ENCODE assay signal across 17 cellular contexts in genomic region chr20:33062750-33063149, GRCh38. TPM values are rescaled to one million over a fixed set of nuclear protein-coding genes. Genes with fewer than 3 reads are reported as not detected.
DNase-seq lines count a peak whose midpoint lies in the region; ATAC-seq and TF ChIP-seq lines count a peak whose summit lies in the region.
"Had no signal": no experiment of that assay in that cellular context is flagged by ENCODE, and none has a peak within 500 bp of the region (broad histone marks: within the 10 kb centered on the region; RNA-seq: fewer than 3 reads in every experiment).

No MANE protein-coding gene starts in this region.

- H3K36me3 Mint-ChIP-seq in chondrocyte (ENCODE audit: low read depth), result no peaks in the 10 kb centered on the region
- H3K36me3 Mint-ChIP-seq in activated CD4-positive, alpha-beta memory T cell treated with anti-CD3 and anti-CD28 coated beads for 36 hours, result no peaks in the 10 kb centered on the region

- DNase-seq in IMR-90, result no peak
- DNase-seq in SJCRH30, result no peak
- peak; percentile 26 for DNase-seq in chondrocyte (ENCODE audit: low spot score)
- peak; percentile 18 for DNase-seq in spleen
- DNase-seq in HCEC 1CT, result no peak
- no peak for DNase-seq in activated CD4-positive, alpha-beta memory T cell treated with anti-CD3 and anti-CD28 coated beads for 36 hours
- DNase-seq: ACHN; BE2C; Caco-2; CD4-positive, alpha-beta T cell; GM23248; HFFc6 had no signal

- in situ Hi-C loops in IMR-90 (cut with MboI; ENCODE audit: low sequenced_read_pairs), result no loop called here

- no peak overlapping the region for H2AFZ ChIP-seq in IMR-90 (replicated peaks; ENCODE audit: low read length, poor library complexity)
- H2AFZ ChIP-seq: GM23248 had no signal

- no peaks in the 10 kb centered on the region for H3K79me1 ChIP-seq in IMR-90 (ENCODE audit: low read depth in 1 of 2, low read length in 2 of 2)

- no peak overlapping the region for H2BK15ac ChIP-seq in IMR-90 (ENCODE audit: low read depth, low read length)

- intact Hi-C loops in IMR-90 (cut with micrococcal nuclease) (no loop called here), spleen (cut with DNase I; ENCODE audit: low total_unique reads) (no loop called here)
- intact Hi-C loops in activated CD4-positive, alpha-beta memory T cell treated with anti-CD3 and anti-CD28 coated beads for 36 hours (cut with micrococcal nuclease), result no loop called here

- dilution Hi-C loops in IMR-90 (cut with HindIII; ENCODE audit: low sequenced_read_pairs, unreplicated experiment), result no loop called here

- H3K4me1 Mint-ChIP-seq in chondrocyte (ENCODE audit: low read depth), result no peaks in the 10 kb centered on the region
- H3K4me1 Mint-ChIP-seq in activated CD4-positive, alpha-beta memory T cell treated with anti-CD3 and anti-CD28 coated beads for 36 hours (ENCODE audit: low read depth), result no peaks in the 10 kb centered on the region

- BruUV-seq in IMR-90 (replicated peaks; lab: Mats Ljungman, UMichigan), result no TSS peak

- TF ChIP-seq RAD21 in IMR-90 (IDR thresholded peaks at IDR 0.05; ENCODE audit: low read length), result no peak

- no peak overlapping the region for H2BK20ac ChIP-seq in IMR-90 (ENCODE audit: low read depth, low read length)

- CTCF ChIA-PET in IMR-90 (lab: Yijun Ruan, JAX), result no interaction called here
- CTCF ChIA-PET in activated CD4-positive, alpha-beta memory T cell treated with anti-CD3 and anti-CD28 coated beads for 36 hours (lab: Charles Lee), result interaction anchor here (0.7 kb wide), 1 partner anchor 12 kb away, joined by 3 read pairs; no protein-coding TSS in a partner anchor

- no peaks in the 10 kb centered on the region for H3K9me3 Mint-ChIP-seq in chondrocyte (ENCODE audit: low read depth)
- no peaks in the 10 kb centered on the region for H3K9me3 Mint-ChIP-seq in activated CD4-positive, alpha-beta memory T cell treated with anti-CD3 and anti-CD28 coated beads for 36 hours
- H3K9me3 Mint-ChIP-seq: CD4-positive, alpha-beta T cell; HFFc6 had no signal

- no peak overlapping the region for H3K23ac ChIP-seq in IMR-90 (ENCODE audit: low read depth, low read length)

- H3K14ac ChIP-seq in IMR-90 (replicated peaks; ENCODE audit: low read depth, low read length), result no peak overlapping the region

- H3K4me3 ChIP-seq in IMR-90 (ENCODE audit: insufficient read depth, low read depth, low read length) (no peak overlapping the region), SJCRH30 (no peak overlapping the region), spleen (no peak overlapping the region)
- H3K4me3 ChIP-seq: GM23248, HAP-1 had no signal

- H3K4me1 ChIP-seq in IMR-90 (ENCODE audit: control insufficient read depth, insufficient read depth, low read length), result no peaks in the 10 kb centered on the region
- H3K4me1 ChIP-seq in SJCRH30, result peaks cover 30% of the 10 kb centered on the region
- H3K4me1 ChIP-seq in spleen, result peaks cover 0 to 8% (median 0%) of the 10 kb centered on the region in 6 donors
- H3K4me1 ChIP-seq: BE2C, Caco-2, HAP-1 had no signal

- H2BK5ac ChIP-seq in IMR-90 (ENCODE audit: low read depth, low read length, poor library complexity, severe bottlenecking), result no peak overlapping the region

- no peak overlapping the region for H4K91ac ChIP-seq in IMR-90 (ENCODE audit: insufficient read depth, low read depth, low read length)

- no peak overlapping the region for H3K18ac ChIP-seq in IMR-90 (ENCODE audit: low read depth, low read length)

- H2AK9ac ChIP-seq in IMR-90 (replicated peaks; ENCODE audit: low read depth, low read length, poor library complexity), result peak overlapping the region; percentile 19

- H4K5ac ChIP-seq in IMR-90 (ENCODE audit: low read depth, low read length), result no peak overlapping the region

- H3K27me3 Mint-ChIP-seq in chondrocyte (ENCODE audit: low read depth), result peaks cover 20% of the 10 kb centered on the region
- H3K27me3 Mint-ChIP-seq in activated CD4-positive, alpha-beta memory T cell treated with anti-CD3 and anti-CD28 coated beads for 36 hours, result no peaks in the 10 kb centered on the region
- H3K27me3 Mint-ChIP-seq: CD4-positive, alpha-beta T cell had no signal

- no peak overlapping the region for H3K56ac ChIP-seq in IMR-90 (ENCODE audit: extremely low read depth, insufficient read depth, low read length)

- no peak overlapping the region for H4K8ac ChIP-seq in IMR-90 (ENCODE audit: low read depth in 2 of 2, low read length in 2 of 2)

- H3K36me3 ChIP-seq in IMR-90 (ENCODE audit: control insufficient read depth, insufficient read depth, low read length) (no peaks in the 10 kb centered on the region), SJCRH30 (no peaks in the 10 kb centered on the region), spleen (no peaks in the 10 kb centered on the region)
- H3K36me3 ChIP-seq: BE2C, HAP-1 had no signal

- H3K27me3 ChIP-seq in IMR-90 (ENCODE audit: control insufficient read depth, insufficient read depth, low read length) (peaks cover 8% of the 10 kb centered on the region), SJCRH30 (no peaks in the 10 kb centered on the region), spleen (replicated peaks in 1 of 7) (no peaks in the 10 kb centered on the region)
- H3K27me3 ChIP-seq: BE2C had no signal

- TF ChIP-seq POLR2A in IMR-90 (IDR thresholded peaks at IDR 0.05; ENCODE audit: low read depth, low read length), result no peak
- no peak for TF ChIP-seq POLR2A in spleen (IDR thresholded peaks at IDR 0.05)

- no peak overlapping the region for H3K9ac ChIP-seq in IMR-90 (ENCODE audit: low read depth, low read length)
- H3K9ac ChIP-seq: GM23248 had no signal

- no peaks in the 10 kb centered on the region for H4K20me1 ChIP-seq in IMR-90 (ENCODE audit: insufficient read depth, low read length)

- H3K9me1 ChIP-seq in IMR-90 (ENCODE audit: insufficient read depth, low read length), result no peaks in the 10 kb centered on the region

- H3K4me2 ChIP-seq in IMR-90 (ENCODE audit: low read depth, low read length), result no peak overlapping the region

- H2BK120ac ChIP-seq in IMR-90 (ENCODE audit: low read depth, low read length), result no peak overlapping the region

- no peak overlapping the region for H3K4ac ChIP-seq in IMR-90 (ENCODE audit: low read depth, low read length)

- no peak overlapping the region for H3K4me3 Mint-ChIP-seq in chondrocyte (ENCODE audit: unreplicated experiment)
- no peak overlapping the region for H3K4me3 Mint-ChIP-seq in activated CD4-positive, alpha-beta memory T cell treated with anti-CD3 and anti-CD28 coated beads for 36 hours
- H3K4me3 Mint-ChIP-seq: CD4-positive, alpha-beta T cell; HFFc6 had no signal

- WGBS in IMR-90 (ENCODE audit: extremely low coverage in 2 of 2, insufficient read length in 1 of 2), 2 experiments, result no CpG with 5 or more reads among the region's 1 CpG
- WGBS in spleen, 5 donors, result 59 to 83% (median 70%) methylated on average over 1 of the region's 1 CpG

- no peak overlapping the region for H2AK5ac ChIP-seq in IMR-90 (ENCODE audit: low read depth, low read length)

- H3K27ac ChIP-seq in IMR-90 (ENCODE audit: insufficient read depth, low read length) (no peak overlapping the region), SJCRH30 (peak overlapping the region; percentile 76), spleen (peak overlapping the region in 1 of 8 donors; percentile 45)
- H3K27ac ChIP-seq: C4-2B, GM23248 had no signal

- TF ChIP-seq CTCF in IMR-90 (conservative IDR thresholded peaks at IDR 0.05; ENCODE audit: low read depth, low read length) (no peak), chondrocyte (IDR thresholded peaks at IDR 0.05) (no peak), spleen (IDR thresholded peaks at IDR 0.05 in 8 of 11, conservative IDR thresholded peaks at IDR 0.05 in 3 of 11) (no peak)

- H3K27ac Mint-ChIP-seq in chondrocyte (ENCODE audit: unreplicated experiment), result no peak overlapping the region
- H3K27ac Mint-ChIP-seq in activated CD4-positive, alpha-beta memory T cell treated with anti-CD3 and anti-CD28 coated beads for 36 hours, result no peak overlapping the region
- H3K27ac Mint-ChIP-seq: CD4-positive, alpha-beta T cell; HFFc6 had no signal

- no peaks in the 10 kb centered on the region for H3K9me3 ChIP-seq in IMR-90 (ENCODE audit: control insufficient read depth, insufficient read depth, low read length)
- H3K9me3 ChIP-seq in SJCRH30 (replicated peaks), result no peaks in the 10 kb centered on the region
- no peaks in the 10 kb centered on the region for H3K9me3 ChIP-seq in spleen
- H3K9me3 ChIP-seq: BE2C, Caco-2, HAP-1 had no signal

- POLR2A ChIA-PET in IMR-90 (lab: Charles Lee; ENCODE audit: unreplicated experiment), result no interaction called here
- POLR2A ChIA-PET in activated CD4-positive, alpha-beta memory T cell treated with anti-CD3 and anti-CD28 coated beads for 36 hours (lab: Charles Lee), result no interaction called here

- ATAC-seq in IMR-90 (ENCODE audit: low read depth) (no peak), HG03039 (IDR thresholded peaks at IDR 0.05; ENCODE audit: unreplicated experiment) (no peak), HG03469 (IDR thresholded peaks at IDR 0.05; ENCODE audit: unreplicated experiment) (no peak)

RNA-seq across cellular contexts. Expression of gene BPIFB3, which starts 9.0 kb away (rescaled TPM):
- total RNA-seq in IMR-90 (2012; rRNA removed) (not detected in 2 replicates), chondrocyte (not detected in 3 replicates), spleen (not detected)
- polyA plus RNA-seq in IMR-90 (2012; rRNA removed) (not detected in 2 replicates), spleen (not detected)
- polyA plus RNA-seq in IMR-90 (2012; cell fraction: cytosol; rRNA removed), result not detected in 2 replicates
- polyA plus RNA-seq in IMR-90 (2012; cell fraction: nucleus; rRNA removed; ENCODE audit: low replicate concordance), result not detected in 2 replicates
- total RNA-seq in SJCRH30 (2014; rRNA removed; shearing (Covaris generic)), result 0.26 and 0.43 TPM in 2 replicates
- total RNA-seq in activated CD4-positive, alpha-beta memory T cell treated with anti-CD3 and anti-CD28 coated beads for 36 hours, result not detected
- total RNA-seq: Caco-2; CD4-positive, alpha-beta T cell; GM23248; H4; HFFc6 had no signal
- polyA plus RNA-seq: GM23248 had no signal

RNA-seq across cellular contexts. Expression of gene BPIFB4, which starts 16.7 kb away (rescaled TPM):
- not detected in 2 replicates for total RNA-seq in IMR-90 (2012; rRNA removed)
- polyA plus RNA-seq in IMR-90 (2012; rRNA removed), result not detected in 2 replicates
- not detected in 2 replicates for polyA plus RNA-seq in IMR-90 (2012; cell fraction: cytosol; rRNA removed)
- not detected in 2 replicates for polyA plus RNA-seq in IMR-90 (2012; cell fraction: nucleus; rRNA removed; ENCODE audit: low replicate concordance)
- 3.2 and 3.9 TPM in 2 replicates for total RNA-seq in SJCRH30 (2014; rRNA removed; shearing (Covaris generic))
- not detected in 3 replicates for total RNA-seq in chondrocyte
- not detected for total RNA-seq in spleen
- polyA plus RNA-seq in spleen, result not detected
- not detected for total RNA-seq in activated CD4-positive, alpha-beta memory T cell treated with anti-CD3 and anti-CD28 coated beads for 36 hours
- total RNA-seq: Caco-2; CD4-positive, alpha-beta T cell; GM23248; H4; HFFc6 had no signal
- polyA plus RNA-seq: GM23248 had no signal

RNA-seq across cellular contexts. Expression of gene BPIFB6, which starts 31.3 kb away (rescaled TPM):
- total RNA-seq in IMR-90 (2012; rRNA removed) (not detected in 2 replicates), chondrocyte (not detected in 3 replicates), spleen (not detected)
- polyA plus RNA-seq in IMR-90 (2012; rRNA removed) (not detected in 2 replicates), spleen (not detected)
- not detected in 2 replicates for polyA plus RNA-seq in IMR-90 (2012; cell fraction: cytosol; rRNA removed)
- not detected in 2 replicates for polyA plus RNA-seq in IMR-90 (2012; cell fraction: nucleus; rRNA removed; ENCODE audit: low replicate concordance)
- total RNA-seq in SJCRH30 (2014; rRNA removed; shearing (Covaris generic)), result not detected in 2 replicates
- not detected for total RNA-seq in activated CD4-positive, alpha-beta memory T cell treated with anti-CD3 and anti-CD28 coated beads for 36 hours
- total RNA-seq: Caco-2; CD4-positive, alpha-beta T cell; GM23248; H4; HFFc6 had no signal
- polyA plus RNA-seq: GM23248 had no signal

RNA-seq across cellular contexts. Expression of gene BPIFB2, which starts 55.2 kb away (rescaled TPM):
- total RNA-seq in IMR-90 (2012; rRNA removed) (not detected in 2 replicates), chondrocyte (not detected in 3 replicates), spleen (not detected)
- polyA plus RNA-seq in IMR-90 (2012; rRNA removed) (not detected in 2 replicates), spleen (not detected)
- polyA plus RNA-seq in IMR-90 (2012; cell fraction: cytosol; rRNA removed), result not detected in 2 replicates
- not detected in 2 replicates for polyA plus RNA-seq in IMR-90 (2012; cell fraction: nucleus; rRNA removed; ENCODE audit: low replicate concordance)
- total RNA-seq in SJCRH30 (2014; rRNA removed; shearing (Covaris generic)), result not detected in 2 replicates
- not detected for total RNA-seq in activated CD4-positive, alpha-beta memory T cell treated with anti-CD3 and anti-CD28 coated beads for 36 hours
- total RNA-seq: Caco-2; CD4-positive, alpha-beta T cell; GM23248; H4; HFFc6 had no signal
- polyA plus RNA-seq: GM23248 had no signal

RNA-seq across cellular contexts. Expression of gene SUN5, which starts 58.5 kb away (rescaled TPM):
- total RNA-seq in IMR-90 (2012; rRNA removed), result not detected in 2 replicates
- not detected in 2 replicates for polyA plus RNA-seq in IMR-90 (2012; rRNA removed)
- polyA plus RNA-seq in IMR-90 (2012; cell fraction: cytosol; rRNA removed), result not detected in 2 replicates
- polyA plus RNA-seq in IMR-90 (2012; cell fraction: nucleus; rRNA removed; ENCODE audit: low replicate concordance), result not detected in 2 replicates
- not detected in 2 replicates for total RNA-seq in SJCRH30 (2014; rRNA removed; shearing (Covaris generic))
- total RNA-seq in chondrocyte, result not detected in 3 replicates
- not detected for total RNA-seq in spleen
- not detected for polyA plus RNA-seq in spleen
- total RNA-seq in activated CD4-positive, alpha-beta memory T cell treated with anti-CD3 and anti-CD28 coated beads for 36 hours, result not detected
- total RNA-seq: Caco-2; CD4-positive, alpha-beta T cell; GM23248; H4; HFFc6 had no signal
- polyA plus RNA-seq: GM23248 had no signal

Comparison
In these comparisons a context has a peak if more than half of its experiments do, and no peak if none do; other contexts are left out.
1. DNase-seq: peak in chondrocyte (single experiment) and spleen (single experiment); none in IMR-90 (single experiment), SJCRH30 (0 of 2), HCEC 1CT (single experiment) and activated CD4-positive, alpha-beta memory T cell treated with anti-CD3 and anti-CD28 coated beads for 36 hours (single experiment).